In the genomic region with DNA sequence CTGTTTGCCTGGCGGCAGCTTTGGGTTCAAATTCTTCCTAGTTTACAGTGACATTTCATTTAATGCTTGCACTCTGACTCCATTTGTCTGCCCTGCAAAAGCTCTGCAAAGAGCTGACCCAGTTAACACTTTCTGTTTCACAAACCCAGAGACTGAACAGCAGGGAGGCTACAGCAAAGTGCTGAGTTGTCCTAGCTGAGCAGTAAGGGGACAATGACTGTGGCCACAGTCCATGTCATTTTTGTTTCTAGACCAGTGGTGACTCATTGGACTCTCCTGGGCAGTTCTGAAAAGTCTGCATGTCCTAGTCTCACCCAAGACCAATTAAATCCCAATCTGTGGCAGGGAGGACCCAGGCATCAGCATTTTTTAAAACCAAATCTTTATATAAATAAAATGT, we compare ENCODE assay signal across 22 cellular contexts.
DNase-seq lines count a peak whose midpoint lies in the region; ATAC-seq and TF ChIP-seq lines count a peak whose summit lies in the region.
"Had no signal": no experiment of that assay in that cellular context is flagged by ENCODE, and none has a peak within 500 bp of the region (broad histone marks: within the 10 kb centered on the region; RNA-seq: fewer than 3 reads in every experiment).

No MANE protein-coding gene starts in this region.

- in situ Hi-C loops in brain microvascular endothelial cell (cut with HindIII; ENCODE audit: low pct_ligation_motif_present, low sequenced_read_pairs) = no loop called here

- no peaks in the 10 kb centered on the region for H3K27me3 ChIP-seq in brain microvascular endothelial cell (replicated peaks)
- H3K27me3 ChIP-seq: tibial artery had no signal

- peaks cover 32% of the 10 kb centered on the region for H3K4me1 Mint-ChIP-seq in Calu3 (ENCODE audit: low read depth, unreplicated experiment)

- ATAC-seq in HG03378 (IDR thresholded peaks at IDR 0.05; ENCODE audit: unreplicated experiment) = no peak
- ATAC-seq: activated T-cell treated with anti-CD3 and anti-CD28 coated beads, Interleukin-2, amount 50 U/mL, for 72 hours had no signal

- no peaks in the 10 kb centered on the region for H3K36me3 Mint-ChIP-seq in Calu3 (ENCODE audit: insufficient read depth, unreplicated experiment)

- no TSS peak for BruUV-seq in Calu3 (replicated peaks; lab: Mats Ljungman, UMichigan)

- intact Hi-C loops in Calu3 (cut with micrococcal nuclease; ENCODE audit: unreplicated experiment) = loop anchor here (5.0 kb wide), 1 partner anchor 391 kb away; no protein-coding TSS in a partner anchor

- H3K4me3 Mint-ChIP-seq in Calu3 (ENCODE audit: low read depth, unreplicated experiment) = no peak overlapping the region
- H3K4me3 Mint-ChIP-seq: activated T-cell treated with anti-CD3 and anti-CD28 coated beads, Interleukin-2, amount 50 U/mL, for 72 hours; nephron; stimulated activated naive CD8-positive, alpha-beta T cell treated with anti-CD3 and anti-CD28 coated beads, Interleukin-15, Interleukin-2, amounts not matched to agents 100 ng/mL and 50 ng/mL, for 24 hours had no signal

- TF ChIP-seq CTCF in brain microvascular endothelial cell (IDR thresholded peaks at IDR 0.05; ENCODE audit: low read depth, low read length, missing control alignments) (no peak), Calu3 (IDR thresholded peaks at IDR 0.05; ENCODE audit: unreplicated experiment) (no peak)

- H3K27ac Mint-ChIP-seq in Calu3 (ENCODE audit: unreplicated experiment) = no peak overlapping the region
- H3K27ac Mint-ChIP-seq: activated T-cell treated with anti-CD3 and anti-CD28 coated beads, Interleukin-2, amount 50 U/mL, for 72 hours; progenitor cell of endocrine pancreas; stimulated activated naive CD8-positive, alpha-beta T cell treated with anti-CD3 and anti-CD28 coated beads, Interleukin-15, Interleukin-2, amounts not matched to agents 100 ng/mL and 50 ng/mL, for 24 hours had no signal

- H3K27me3 Mint-ChIP-seq in Calu3 (ENCODE audit: unreplicated experiment) = peaks cover 14% of the 10 kb centered on the region

- H3K27ac ChIP-seq in brain microvascular endothelial cell = no peak overlapping the region
- H3K27ac ChIP-seq: tibial artery had no signal

- peaks cover 1% of the 10 kb centered on the region for H3K9me3 Mint-ChIP-seq in Calu3 (ENCODE audit: low read depth, unreplicated experiment)

- no peak overlapping the region for H3K4me3 ChIP-seq in brain microvascular endothelial cell (ENCODE audit: low read depth, low read length)
- H3K4me3 ChIP-seq: tibial artery had no signal

- H3K36me3 ChIP-seq in brain microvascular endothelial cell (replicated peaks) = no peaks in the 10 kb centered on the region
- H3K36me3 ChIP-seq: tibial artery had no signal

- peak; percentile 25 for DNase-seq in EH (ENCODE audit: low read depth)
- peak; percentile 61 for DNase-seq in M059J (ENCODE audit: low read depth)
- peak; percentile 6 for DNase-seq in brain microvascular endothelial cell
- peak; percentile 12 for DNase-seq in occipital lobe (lab: John Stamatoyannopoulos, UW)
- DNase-seq in Calu3 = no peak
- DNase-seq in effector CD4-positive, alpha-beta T cell = no peak
- no peak for DNase-seq in central memory CD4-positive, alpha-beta T cell
- DNase-seq: activated CD8-positive, alpha-beta memory T cell treated with anti-CD3 and anti-CD28 coated beads for 24 hours; activated naive CD4-positive, alpha-beta T cell treated with anti-CD3 and anti-CD28 coated beads, Interleukin-2, amount 50 U/mL, for 16 hours; activated T-cell treated with anti-CD3 and anti-CD28 coated beads, Interleukin-2, amount 50 U/mL, for 72 hours; aorta; DMS79 treated with DMSO at 0.1 percent for 48 hours; effector CD8-positive, alpha-beta T cell; kidney glomerular epithelial cell; NCI-H1694 treated with DMSO at 0.1 percent for 48 hours; NCI-H774; stimulated activated CD4-positive, alpha-beta T cell treated with anti-CD3 and anti-CD28 coated beads, Interleukin-4, amount 100 ng/mL, for 24 hours; tibial artery had no signal

- CTCF ChIA-PET in Calu3 (lab: Charles Lee) = no interaction called here

Comparison
In these comparisons a context has a peak if more than half of its experiments do, and no peak if none do; other contexts are left out.
1. DNase-seq: peak in EH (single experiment), M059J (single experiment), brain microvascular endothelial cell (single experiment) and occipital lobe (single experiment); none in Calu3 (single experiment), effector CD4-positive, alpha-beta T cell (single experiment) and central memory CD4-positive, alpha-beta T cell (single experiment).